Comparison of ENCODE assay signal across 9 cellular contexts in genomic region chr5:39209924-39210323, GRCh38. TPM values are rescaled to one million over a fixed set of nuclear protein-coding genes. Genes with fewer than 3 reads are reported as not detected.
DNase-seq lines count a peak whose midpoint lies in the region; ATAC-seq, FAIRE-seq and TF ChIP-seq lines count a peak whose summit lies in the region.
"Had no signal": no experiment of that assay in that cellular context is flagged by ENCODE, and none has a peak within 500 bp of the region (broad histone marks: within the 10 kb centered on the region; RNA-seq: fewer than 3 reads in every experiment).

No MANE protein-coding gene starts in this region.

- TF ChIP-seq CTCF in breast epithelium (IDR thresholded peaks at IDR 0.05) (no peak), D721Med (IDR thresholded peaks at IDR 0.05; ENCODE audit: insufficient read depth, missing control alignments) (no peak)

- no peak overlapping the region for H3K27ac ChIP-seq in breast epithelium
- H3K27ac ChIP-seq: body of pancreas had no signal

- H3K4me3 ChIP-seq in breast epithelium: no peak overlapping the region
- H3K4me3 ChIP-seq: body of pancreas had no signal

- intact Hi-C loops in dendritic cell treated with granulocyte-macrophage colony-stimulating factor and Interleukin-4, amounts not matched to agents 40 ng/mL and 50 ng/mL, for 4 days (cut with micrococcal nuclease): loop anchor here (5.0 to 10.0 kb wide), 3 partner anchors 38 to 165 kb away; no protein-coding TSS in a partner anchor
- intact Hi-C loops in breast epithelium (cut with DNase I; ENCODE audit: low total_unique reads): no loop called here

- peaks cover 42% of the 10 kb centered on the region for H3K36me3 Mint-ChIP-seq in dendritic cell treated with granulocyte-macrophage colony-stimulating factor and Interleukin-4, amounts not matched to agents 40 ng/mL and 50 ng/mL, for 4 days (ENCODE audit: low read depth)

- H3K4me1 ChIP-seq in breast epithelium: no peaks in the 10 kb centered on the region
- H3K4me1 ChIP-seq: body of pancreas had no signal

- peak overlapping the region; percentile 63 for H3K27ac Mint-ChIP-seq in dendritic cell treated with granulocyte-macrophage colony-stimulating factor and Interleukin-4, amounts not matched to agents 40 ng/mL and 50 ng/mL, for 4 days

- H3K27me3 Mint-ChIP-seq in dendritic cell treated with granulocyte-macrophage colony-stimulating factor and Interleukin-4, amounts not matched to agents 40 ng/mL and 50 ng/mL, for 4 days: no peaks in the 10 kb centered on the region

- H3K9me3 ChIP-seq in breast epithelium: no peaks in the 10 kb centered on the region
- H3K9me3 ChIP-seq: body of pancreas had no signal

- DNase-seq in activated CD4-positive, alpha-beta T cell treated with anti-CD3 and anti-CD28 coated beads for 24 hours (ENCODE audit: low read depth in 2 of 2): peak; percentile 50 to 59
- DNase-seq in stimulated activated CD8-positive, alpha-beta memory T cell treated with anti-CD3 and anti-CD28 coated beads, Interleukin-7, amount 100 ng/mL, for 4 hours (ENCODE audit: low read depth in 2 of 2): peak; percentile 48 to 66
- DNase-seq in breast epithelium (ENCODE audit: low spot score in 2 of 2): no peak
- no peak for DNase-seq in inferior parietal cortex (ENCODE audit: extremely low spot score)
- DNase-seq in D721Med (ENCODE audit: insufficient read length, low spot score): no peak

- H3K9me3 Mint-ChIP-seq in dendritic cell treated with granulocyte-macrophage colony-stimulating factor and Interleukin-4, amounts not matched to agents 40 ng/mL and 50 ng/mL, for 4 days: no peaks in the 10 kb centered on the region

- peak overlapping the region; percentile 2 for H3K4me3 Mint-ChIP-seq in dendritic cell treated with granulocyte-macrophage colony-stimulating factor and Interleukin-4, amounts not matched to agents 40 ng/mL and 50 ng/mL, for 4 days

- no peak for TF ChIP-seq POLR2A in breast epithelium (IDR thresholded peaks at IDR 0.05)

- no peaks in the 10 kb centered on the region for H3K27me3 ChIP-seq in breast epithelium
- H3K27me3 ChIP-seq: body of pancreas had no signal

- FAIRE-seq in D721Med (lab: Jason Lieb, UNC): no peak

- ATAC-seq in HG02938 (IDR thresholded peaks at IDR 0.05; ENCODE audit: unreplicated experiment) (peak; percentile 53), GM21717 (IDR thresholded peaks at IDR 0.05; ENCODE audit: unreplicated experiment) (no peak)
- ATAC-seq: body of pancreas had no signal

- H3K4me1 Mint-ChIP-seq in dendritic cell treated with granulocyte-macrophage colony-stimulating factor and Interleukin-4, amounts not matched to agents 40 ng/mL and 50 ng/mL, for 4 days (ENCODE audit: low read depth): peaks cover 69% of the 10 kb centered on the region

- no peaks in the 10 kb centered on the region for H3K36me3 ChIP-seq in breast epithelium

RNA-seq across cellular contexts. Expression of gene FYB1, which starts 9.4 kb away (rescaled TPM):
- 10 to 100 TPM; 10.2 to 17.9 (median 11.4) TPM for total RNA-seq in breast epithelium

Comparison
In these comparisons a context has a peak if more than half of its experiments do, and no peak if none do; other contexts are left out.
1. DNase-seq: peak in activated CD4-positive, alpha-beta T cell treated with anti-CD3 and anti-CD28 coated beads for 24 hours (2 of 2) and stimulated activated CD8-positive, alpha-beta memory T cell treated with anti-CD3 and anti-CD28 coated beads, Interleukin-7, amount 100 ng/mL, for 4 hours (2 of 2); none in breast epithelium (0 of 2), inferior parietal cortex (single experiment) and D721Med (single experiment).